ENCODE assay signal across 8 cellular contexts in genomic region chr3:129343643-129344360, GRCh38.
A peak's percentile ranks its signal among the peaks of the same experiment; 100 is the strongest.
DNase-seq lines count a peak whose midpoint lies in the region; ATAC-seq lines count a peak whose summit lies in the region.

No MANE protein-coding gene starts in this region.

- ATAC-seq in HG03521 (IDR thresholded peaks at IDR 0.05; ENCODE audit: unreplicated experiment) (no peak), GM19023 (IDR thresholded peaks at IDR 0.05; ENCODE audit: unreplicated experiment) (no peak)

- DNase-seq in DMS53 (lab: John Stamatoyannopoulos, UW) (peak; percentile 75), NCI-H526 treated with DMSO at 0.1 percent for 48 hours (lab: John Stamatoyannopoulos, UW) (peak; percentile 15), amniotic epithelial cell (ENCODE audit: low read depth) (peak; percentile 21), iPS-NIHi7 (ENCODE audit: extremely low spot score) (peak; percentile 85), dermis blood vessel endothelial cell (no peak)
- DNase-seq in stimulated activated CD4-positive, alpha-beta T cell treated with anti-CD3 and anti-CD28 coated beads, Interleukin-4, amount 100 ng/mL, for 24 hours, result peak; percentile 19
